12 cellular contexts compared by ENCODE assay signal in the genomic region with DNA sequence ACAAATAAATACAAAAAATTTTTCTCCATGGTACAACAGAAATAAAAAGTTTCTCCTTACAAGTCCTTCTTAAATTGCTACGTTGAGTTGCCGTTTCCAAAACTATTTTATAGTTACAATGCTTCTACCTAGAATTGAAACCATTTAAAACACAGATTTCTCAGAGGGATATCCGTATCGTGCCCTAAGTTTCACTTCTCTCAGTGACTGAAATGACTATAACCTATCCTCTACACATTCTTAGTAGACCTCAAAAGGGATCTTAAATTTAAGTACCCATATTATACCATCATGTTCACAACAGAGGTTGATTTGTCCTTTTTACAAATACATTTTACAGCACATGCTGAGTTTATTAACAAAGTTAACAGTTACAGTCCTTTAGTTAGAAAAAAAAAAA. TPM values are rescaled to one million over a fixed set of nuclear protein-coding genes. Genes with fewer than 3 reads are reported as not detected.
DNase-seq lines count a peak whose midpoint lies in the region; ATAC-seq and TF ChIP-seq lines count a peak whose summit lies in the region.
"Had no signal": no experiment of that assay in that cellular context is flagged by ENCODE, and none has a peak within 500 bp of the region (broad histone marks: within the 10 kb centered on the region; RNA-seq: fewer than 3 reads in every experiment).

No MANE protein-coding gene starts in this region.

- H3K27me3 ChIP-seq in upper lobe of right lung = no peaks in the 10 kb centered on the region
- H3K27me3 ChIP-seq: BLaER1 treated with 17β-estradiol and CSF1 and Interleukin-3, amounts not matched to agents 10 nM and 100 nM; heart left ventricle had no signal

- TF ChIP-seq CTCF in GM13977 (IDR thresholded peaks at IDR 0.05; ENCODE audit: extremely low read depth, insufficient read depth, missing control alignments) = no peak
- TF ChIP-seq CTCF in upper lobe of right lung (IDR thresholded peaks at IDR 0.05) = no peak
- no peak for TF ChIP-seq CTCF in coronary artery (IDR thresholded peaks at IDR 0.05)

- DNase-seq in GM13977 (ENCODE audit: low spot score) (peak; percentile 32), upper lobe of right lung (no peak), ureter (ENCODE audit: low spot score) (no peak), coronary artery (ENCODE audit: low spot score) (no peak)
- no peak for DNase-seq in stimulated activated CD4-positive, alpha-beta T cell treated with anti-CD3 and anti-CD28 coated beads, Interleukin-2, amount 100 ng/mL, for 24 hours
- DNase-seq: activated effector memory CD4-positive, alpha-beta T cell treated with anti-CD3 and anti-CD28 coated beads, Interleukin-2, amount 50 U/mL, for 16 hours; heart left ventricle; NCI-H526 treated with DMSO at 0.1 percent for 48 hours had no signal

- H3K9me3 ChIP-seq in upper lobe of right lung = no peaks in the 10 kb centered on the region
- H3K9me3 ChIP-seq: BLaER1 treated with 17β-estradiol and CSF1 and Interleukin-3, amounts not matched to agents 10 nM and 100 nM; heart left ventricle had no signal

- H3K4me3 ChIP-seq in upper lobe of right lung = no peak overlapping the region
- no peak overlapping the region for H3K4me3 ChIP-seq in coronary artery
- H3K4me3 ChIP-seq: BLaER1 treated with 17β-estradiol and CSF1 and Interleukin-3, amounts not matched to agents 10 nM and 100 nM; heart left ventricle had no signal

- intact Hi-C loops in upper lobe of right lung (cut with DNase I) = no loop called here

- ATAC-seq in GM19372 (IDR thresholded peaks at IDR 0.05; ENCODE audit: low read depth, unreplicated experiment) = peak; percentile 88
- peak; percentile 98 for ATAC-seq in HG02852 (IDR thresholded peaks at IDR 0.05; ENCODE audit: unreplicated experiment)
- ATAC-seq in HG03565 (IDR thresholded peaks at IDR 0.05; ENCODE audit: unreplicated experiment) = peak; percentile 98
- ATAC-seq in upper lobe of right lung = no peak
- ATAC-seq: heart left ventricle had no signal

- H3K36me3 ChIP-seq in upper lobe of right lung = peaks cover 38% of the 10 kb centered on the region

- H3K27ac ChIP-seq in upper lobe of right lung (no peak overlapping the region), coronary artery (no peak overlapping the region)
- H3K27ac ChIP-seq: BLaER1 treated with 17β-estradiol and CSF1 and Interleukin-3, amounts not matched to agents 10 nM and 100 nM; heart left ventricle had no signal

- in situ Hi-C loops in GM13977 (cut with MboI; ENCODE audit: low pct_unique_long_range_greater_than_20kb, low sequenced_read_pairs, unreplicated experiment) = no loop called here

- no peaks in the 10 kb centered on the region for H3K4me1 ChIP-seq in upper lobe of right lung
- H3K4me1 ChIP-seq: BLaER1 treated with 17β-estradiol and CSF1 and Interleukin-3, amounts not matched to agents 10 nM and 100 nM had no signal

RNA-seq across cellular contexts. Expression of gene USP28, which starts 44.1 kb away (rescaled TPM):
- total RNA-seq in upper lobe of right lung (28.9 TPM), ureter (28.7 TPM)

RNA-seq across cellular contexts. Expression of gene CLDN25, which starts 51.7 kb away (rescaled TPM):
- total RNA-seq in upper lobe of right lung = not detected
- not detected for total RNA-seq in ureter
- total RNA-seq: heart left ventricle had no signal

RNA-seq across cellular contexts. Expression of gene ZW10, which starts 57.8 kb away (rescaled TPM):
- total RNA-seq in upper lobe of right lung (11.5 TPM), ureter (15.1 TPM)
